19 cellular contexts compared by ENCODE assay signal in the genomic region with DNA sequence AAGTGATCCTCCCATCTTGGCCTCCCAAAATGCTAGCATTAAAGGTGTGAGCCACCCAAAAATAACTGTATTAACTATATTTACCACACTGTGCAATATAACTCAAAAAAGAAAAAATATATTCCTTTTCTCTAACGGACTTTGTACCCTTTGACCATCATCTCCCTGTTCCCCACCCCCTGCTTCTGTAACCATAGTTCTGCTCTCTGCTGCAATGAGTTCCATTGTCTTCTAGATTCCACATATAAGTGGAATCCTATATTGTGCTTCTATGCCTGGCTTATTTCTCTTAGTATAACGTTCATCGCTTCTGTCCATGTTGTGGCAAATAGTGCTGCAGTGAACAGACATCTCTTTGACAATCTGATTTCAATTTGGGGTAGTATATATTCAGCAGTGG. TPM values are rescaled to one million over a fixed set of nuclear protein-coding genes. Genes with fewer than 3 reads are reported as not detected.
DNase-seq lines count a peak whose midpoint lies in the region; ATAC-seq and TF ChIP-seq lines count a peak whose summit lies in the region.
"Had no signal": no experiment of that assay in that cellular context is flagged by ENCODE, and none has a peak within 500 bp of the region (broad histone marks: within the 10 kb centered on the region; RNA-seq: fewer than 3 reads in every experiment).

No MANE protein-coding gene starts in this region.

- no peak for TF ChIP-seq POLR2A in sigmoid colon (IDR thresholded peaks at IDR 0.05)

- H3K4me1 ChIP-seq in CD8-positive, alpha-beta memory T cell (ENCODE audit: insufficient read depth, low read length) = peaks cover 30% of the 10 kb centered on the region
- H3K4me1 ChIP-seq in neural progenitor cell (peaks cover 4% of the 10 kb centered on the region), sigmoid colon (peaks cover 0 to 68% (median 44%) of the 10 kb centered on the region in 4 donors)

- H3K9me3 Mint-ChIP-seq in activated CD4-positive, alpha-beta T cell treated with anti-CD3 and anti-CD28 coated beads for 36 hours (ENCODE audit: low read depth) = no peaks in the 10 kb centered on the region
- no peaks in the 10 kb centered on the region for H3K9me3 Mint-ChIP-seq in CD8-positive, alpha-beta memory T cell
- H3K9me3 Mint-ChIP-seq in chondrocyte (ENCODE audit: low read depth) (no peaks in the 10 kb centered on the region), neural progenitor cell (peaks cover 3% of the 10 kb centered on the region)
- H3K9me3 Mint-ChIP-seq: H9 had no signal

- H3K27ac Mint-ChIP-seq in activated CD4-positive, alpha-beta T cell treated with anti-CD3 and anti-CD28 coated beads for 36 hours = peak overlapping the region; percentile 15
- H3K27ac Mint-ChIP-seq in CD8-positive, alpha-beta memory T cell = peak overlapping the region in 3 of 8 donors; percentile 22 to 61 (median 24)
- H3K27ac Mint-ChIP-seq in chondrocyte (ENCODE audit: unreplicated experiment) (peak overlapping the region; percentile 18), neural progenitor cell (peak overlapping the region; percentile 10)

- no peak overlapping the region for H3K27ac ChIP-seq in CD8-positive, alpha-beta memory T cell (ENCODE audit: low read depth, low read length)
- H3K27ac ChIP-seq in neural progenitor cell (no peak overlapping the region), sigmoid colon (no peak overlapping the region)
- H3K27ac ChIP-seq: 22Rv1, BLaER1 had no signal

- peaks cover 44% of the 10 kb centered on the region for H3K36me3 Mint-ChIP-seq in activated CD4-positive, alpha-beta T cell treated with anti-CD3 and anti-CD28 coated beads for 36 hours (ENCODE audit: low read depth)
- H3K36me3 Mint-ChIP-seq in CD8-positive, alpha-beta memory T cell = peaks cover 3 to 48% (median 9%) of the 10 kb centered on the region in 3 donors
- H3K36me3 Mint-ChIP-seq in chondrocyte (ENCODE audit: low read depth) = peaks cover 4% of the 10 kb centered on the region
- H3K36me3 Mint-ChIP-seq in neural progenitor cell = peaks cover 17% of the 10 kb centered on the region

- no peaks in the 10 kb centered on the region for H3K9me3 ChIP-seq in CD8-positive, alpha-beta memory T cell (ENCODE audit: low read length)
- H3K9me3 ChIP-seq in neural progenitor cell (ENCODE audit: low read depth) (no peaks in the 10 kb centered on the region), sigmoid colon (no peaks in the 10 kb centered on the region)
- H3K9me3 ChIP-seq: BLaER1 had no signal

- H2AFZ ChIP-seq in neural progenitor cell (replicated peaks) = no peak overlapping the region

- ATAC-seq in activated CD4-positive, alpha-beta T cell treated with anti-CD3 and anti-CD28 coated beads for 36 hours = no peak
- ATAC-seq: GM12878 had no signal

- H3K4me3 Mint-ChIP-seq in activated CD4-positive, alpha-beta T cell treated with anti-CD3 and anti-CD28 coated beads for 36 hours = no peak overlapping the region
- H3K4me3 Mint-ChIP-seq in CD8-positive, alpha-beta memory T cell = peak overlapping the region in 4 of 7 donors; percentile 4 to 69 (median 18)
- H3K4me3 Mint-ChIP-seq in chondrocyte (ENCODE audit: unreplicated experiment) (no peak overlapping the region), neural progenitor cell (no peak overlapping the region)
- H3K4me3 Mint-ChIP-seq: H9 had no signal

- peaks cover 38% of the 10 kb centered on the region for H4K20me1 ChIP-seq in neural progenitor cell (ENCODE audit: low read depth)

- TF ChIP-seq EP300 in sigmoid colon (IDR thresholded peaks at IDR 0.05) = no peak

- peaks cover 6% of the 10 kb centered on the region for H3F3A ChIP-seq in neural progenitor cell (ENCODE audit: low read depth)

- H3K9ac ChIP-seq in neural progenitor cell = no peak overlapping the region
- H3K9ac ChIP-seq: BLaER1 had no signal

- peaks cover 2% of the 10 kb centered on the region for H3K36me3 ChIP-seq in CD8-positive, alpha-beta memory T cell (ENCODE audit: insufficient read depth, low read length)
- H3K36me3 ChIP-seq in neural progenitor cell (no peaks in the 10 kb centered on the region), sigmoid colon (peaks cover 0 to 13% (median 0%) of the 10 kb centered on the region in 4 donors)

- no peak overlapping the region for H3K4me3 ChIP-seq in CD8-positive, alpha-beta memory T cell (ENCODE audit: low read length)
- H3K4me3 ChIP-seq in neural progenitor cell (no peak overlapping the region), sigmoid colon (no peak overlapping the region)
- H3K4me3 ChIP-seq: BLaER1, GM12878 had no signal

- no peaks in the 10 kb centered on the region for H3K27me3 ChIP-seq in CD8-positive, alpha-beta memory T cell (ENCODE audit: insufficient read depth, low read length, poor library complexity, severe bottlenecking)
- H3K27me3 ChIP-seq in neural progenitor cell = no peaks in the 10 kb centered on the region
- no peaks in the 10 kb centered on the region for H3K27me3 ChIP-seq in sigmoid colon
- H3K27me3 ChIP-seq: BLaER1 had no signal

- DNase-seq in activated CD4-positive, alpha-beta T cell treated with anti-CD3 and anti-CD28 coated beads for 36 hours = no peak
- DNase-seq in activated CD4-positive, alpha-beta T cell treated with anti-CD3 and anti-CD28 coated beads for 1 hour = no peak
- DNase-seq in CD8-positive, alpha-beta memory T cell = no peak
- DNase-seq in chondrocyte (ENCODE audit: low spot score) = no peak
- DNase-seq in neural progenitor cell (ENCODE audit: low spot score) = no peak
- no peak for DNase-seq in iPS-NIHi11 (ENCODE audit: low spot score)
- no peak for DNase-seq in AG20443 (ENCODE audit: low spot score)
- no peak for DNase-seq in sigmoid colon
- DNase-seq: GDM1; H9; KBM-7; NCI-H1436; NCI-H2029; NCI-H2171; NK-92 treated with Interleukin-12 subunit alpha and Interleukin-12 subunit beta, amount 100 ng/mL, for 24 hours; SHP77 had no signal

- H3K4me2 ChIP-seq in neural progenitor cell = no peak overlapping the region
- H3K4me2 ChIP-seq: BLaER1 had no signal

- peaks cover 98% of the 10 kb centered on the region for H3K79me2 ChIP-seq in neural progenitor cell (ENCODE audit: low read depth)

- POLR2A ChIA-PET in activated CD4-positive, alpha-beta T cell treated with anti-CD3 and anti-CD28 coated beads for 36 hours (lab: Charles Lee) = no interaction called here
- POLR2A ChIA-PET in CD8-positive, alpha-beta memory T cell (lab: Charles Lee) = no interaction called here

- TF ChIP-seq CTCF in chondrocyte (IDR thresholded peaks at IDR 0.05) (no peak), neural progenitor cell (IDR thresholded peaks at IDR 0.05) (no peak), sigmoid colon (IDR thresholded peaks at IDR 0.05) (no peak)

- peaks cover 61% of the 10 kb centered on the region for H3K4me1 Mint-ChIP-seq in activated CD4-positive, alpha-beta T cell treated with anti-CD3 and anti-CD28 coated beads for 36 hours
- peaks cover 56 to 84% (median 80%) of the 10 kb centered on the region in 3 donors for H3K4me1 Mint-ChIP-seq in CD8-positive, alpha-beta memory T cell
- H3K4me1 Mint-ChIP-seq in chondrocyte (ENCODE audit: low read depth) (peaks cover 48% of the 10 kb centered on the region), neural progenitor cell (peaks cover 21% of the 10 kb centered on the region)

- CTCF ChIA-PET in activated CD4-positive, alpha-beta T cell treated with anti-CD3 and anti-CD28 coated beads for 36 hours (lab: Charles Lee) = no interaction called here
- CTCF ChIA-PET in CD8-positive, alpha-beta memory T cell (lab: Charles Lee) = no interaction called here

- intact Hi-C loops in activated CD4-positive, alpha-beta T cell treated with anti-CD3 and anti-CD28 coated beads for 36 hours (cut with DNase I, micrococcal nuclease) = no loop called here
- intact Hi-C loops in sigmoid colon (cut with DNase I) = no loop called here

- no peaks in the 10 kb centered on the region for H3K27me3 Mint-ChIP-seq in activated CD4-positive, alpha-beta T cell treated with anti-CD3 and anti-CD28 coated beads for 36 hours
- H3K27me3 Mint-ChIP-seq in CD8-positive, alpha-beta memory T cell = peaks cover 0 to 12% of the 10 kb centered on the region in 2 donors
- H3K27me3 Mint-ChIP-seq in chondrocyte (ENCODE audit: low read depth) = no peaks in the 10 kb centered on the region
- no peaks in the 10 kb centered on the region for H3K27me3 Mint-ChIP-seq in neural progenitor cell (ENCODE audit: insufficient read depth, low read depth)

- WGBS in sigmoid colon, 2 donors = 62 to 82% methylated on average over 3 of the region's 3 CpGs

RNA-seq across cellular contexts. Expression of gene TMEM248, which starts 4.2 kb away (rescaled TPM):
- total RNA-seq in activated CD4-positive, alpha-beta T cell treated with anti-CD3 and anti-CD28 coated beads for 36 hours = 10 to 100 TPM; 70.5 to 85.8 TPM
- 10 to 100 TPM; 85.8 to 91.6 TPM for total RNA-seq in CD8-positive, alpha-beta memory T cell
- polyA plus RNA-seq in CD8-positive, alpha-beta memory T cell = 129 TPM
- total RNA-seq in chondrocyte (83.0 to 102 TPM (median 90.6 TPM) in 3 replicates), neural progenitor cell (ENCODE audit: low replicate concordance) (59.9 and 75.6 TPM in 2 replicates), sigmoid colon (10 to 100 TPM; 66.2 to 93.8 (median 81.2) TPM)
- polyA plus RNA-seq in sigmoid colon = 10 to 100 TPM; 19.7 to 51.0 (median 22.2) TPM

Comparison
In these comparisons a context has a peak if more than half of its experiments do, and no peak if none do; other contexts are left out.
1. H3K4me3 Mint-ChIP-seq: peak in CD8-positive, alpha-beta memory T cell (4 of 7); none in activated CD4-positive, alpha-beta T cell treated with anti-CD3 and anti-CD28 coated beads for 36 hours (single experiment), chondrocyte (single experiment) and neural progenitor cell (single experiment).